ENCODE assay signal across 1 cellular context in the genomic region with DNA sequence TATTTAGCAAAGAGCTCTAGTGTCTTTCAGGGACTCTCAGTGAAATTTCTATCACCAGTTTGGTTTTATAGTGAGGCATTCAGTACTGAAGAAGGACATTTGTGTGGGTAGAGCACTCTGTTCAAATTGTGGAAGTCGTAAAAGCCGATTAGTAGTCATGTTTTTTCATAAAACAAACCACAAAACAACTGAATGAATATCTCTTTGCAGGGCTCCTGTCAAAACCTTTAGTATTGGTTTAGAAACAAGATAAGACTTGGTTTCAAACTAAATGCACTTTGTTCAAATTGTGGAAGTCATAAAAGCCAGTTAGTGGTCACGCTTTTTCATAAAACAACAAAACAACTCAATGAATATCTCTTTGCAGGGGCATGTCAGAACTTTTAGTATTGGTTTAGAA.
TF ChIP-seq lines count a peak whose summit lies in the region.

No MANE protein-coding gene starts in this region.

TF ChIP-seq in HEK293, 187 proteins besides CTCF, POLR2A, EP300 and RAD21 (continued from another document and continues in another):
- TF ChIP-seq, protein P1, sequence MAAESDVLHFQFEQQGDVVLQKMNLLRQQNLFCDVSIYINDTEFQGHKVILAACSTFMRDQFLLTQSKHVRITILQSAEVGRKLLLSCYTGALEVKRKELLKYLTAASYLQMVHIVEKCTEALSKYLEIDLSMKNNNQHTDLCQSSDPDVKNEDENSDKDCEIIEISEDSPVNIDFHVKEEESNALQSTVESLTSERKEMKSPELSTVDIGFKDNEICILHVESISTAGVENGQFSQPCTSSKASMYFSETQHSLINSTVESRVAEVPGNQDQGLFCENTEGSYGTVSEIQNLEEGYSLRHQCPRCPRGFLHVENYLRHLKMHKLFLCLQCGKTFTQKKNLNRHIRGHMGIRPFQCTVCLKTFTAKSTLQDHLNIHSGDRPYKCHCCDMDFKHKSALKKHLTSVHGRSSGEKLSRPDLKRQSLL (tag by site-specific recombination; IDR thresholded peaks at IDR 0.05): 0 out of 2 replicates have a peak, but pooled peaks have one; percentile 39
- TF ChIP-seq ZNF776 (tag by site-specific recombination; IDR thresholded peaks at IDR 0.05; ENCODE audit: borderline replicate concordance) (no peak), GLI4 (tag by site-specific recombination; IDR thresholded peaks at IDR 0.05) (no peak), ZNF155 (tag by site-specific recombination; IDR thresholded peaks at IDR 0.05) (no peak), ZSCAN16 (tag by site-specific recombination; IDR thresholded peaks at IDR 0.05) (peak; percentile 96), ZNF10 (tag by site-specific recombination; IDR thresholded peaks at IDR 0.05) (no peak), EGR2 (tag by site-specific recombination; IDR thresholded peaks at IDR 0.05; ENCODE audit: low read depth) (no peak), ZNF501 (tag by site-specific recombination; IDR thresholded peaks at IDR 0.05) (no peak), ZNF660 (tag by site-specific recombination; IDR thresholded peaks at IDR 0.05) (no peak), ZBTB7A (tag by site-specific recombination; IDR thresholded peaks at IDR 0.05; ENCODE audit: low read depth) (no peak), SETDB1 (IDR thresholded peaks at IDR 0.05; ENCODE audit: insufficient read length, low read length) (no peak), REPIN1 (tag by site-specific recombination; IDR thresholded peaks at IDR 0.05; ENCODE audit: low read depth) (no peak), ZNF600 (tag by site-specific recombination; IDR thresholded peaks at IDR 0.05) (no peak), TCF7L2 (IDR thresholded peaks at IDR 0.05; ENCODE audit: borderline replicate concordance, low read depth, low read length) (peak; percentile 74), ZEB2 (tag by site-specific recombination; IDR thresholded peaks at IDR 0.05) (peak; percentile 80), ZNF677 (tag by site-specific recombination; IDR thresholded peaks at IDR 0.05) (no peak), MYNN (tag by site-specific recombination; IDR thresholded peaks at IDR 0.05; ENCODE audit: borderline replicate concordance) (no peak), ZFP37 (tag by site-specific recombination; IDR thresholded peaks at IDR 0.05) (no peak), ZNF24 (tag by site-specific recombination; IDR thresholded peaks at IDR 0.05) (no peak), ZNF169 (tag by site-specific recombination; IDR thresholded peaks at IDR 0.05) (no peak), ZNF23 (tag by site-specific recombination; IDR thresholded peaks at IDR 0.05; ENCODE audit: borderline replicate concordance) (no peak), ZBTB17 (tag by site-specific recombination; IDR thresholded peaks at IDR 0.05) (no peak), ZNF610 (tag by site-specific recombination; IDR thresholded peaks at IDR 0.05; ENCODE audit: borderline replicate concordance) (peak; percentile 81; the same call in 1 of the 2 replicates), ZNF791 (tag by site-specific recombination; IDR thresholded peaks at IDR 0.05) (no peak)
- TF ChIP-seq, protein P2, sequence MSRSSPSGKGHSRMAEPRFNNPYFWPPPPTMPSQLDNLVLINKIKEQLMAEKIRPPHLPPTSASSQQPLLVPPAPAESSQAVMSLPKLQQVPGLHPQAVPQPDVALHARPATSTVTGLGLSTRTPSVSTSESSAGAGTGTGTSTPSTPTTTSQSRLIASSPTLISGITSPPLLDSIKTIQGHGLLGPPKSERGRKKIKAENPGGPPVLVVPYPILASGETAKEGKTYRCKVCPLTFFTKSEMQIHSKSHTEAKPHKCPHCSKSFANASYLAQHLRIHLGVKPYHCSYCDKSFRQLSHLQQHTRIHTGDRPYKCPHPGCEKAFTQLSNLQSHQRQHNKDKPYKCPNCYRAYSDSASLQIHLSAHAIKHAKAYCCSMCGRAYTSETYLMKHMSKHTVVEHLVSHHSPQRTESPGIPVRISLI (tag by site-specific recombination; IDR thresholded peaks at IDR 0.05): no peak
- TF ChIP-seq, protein P3, sequence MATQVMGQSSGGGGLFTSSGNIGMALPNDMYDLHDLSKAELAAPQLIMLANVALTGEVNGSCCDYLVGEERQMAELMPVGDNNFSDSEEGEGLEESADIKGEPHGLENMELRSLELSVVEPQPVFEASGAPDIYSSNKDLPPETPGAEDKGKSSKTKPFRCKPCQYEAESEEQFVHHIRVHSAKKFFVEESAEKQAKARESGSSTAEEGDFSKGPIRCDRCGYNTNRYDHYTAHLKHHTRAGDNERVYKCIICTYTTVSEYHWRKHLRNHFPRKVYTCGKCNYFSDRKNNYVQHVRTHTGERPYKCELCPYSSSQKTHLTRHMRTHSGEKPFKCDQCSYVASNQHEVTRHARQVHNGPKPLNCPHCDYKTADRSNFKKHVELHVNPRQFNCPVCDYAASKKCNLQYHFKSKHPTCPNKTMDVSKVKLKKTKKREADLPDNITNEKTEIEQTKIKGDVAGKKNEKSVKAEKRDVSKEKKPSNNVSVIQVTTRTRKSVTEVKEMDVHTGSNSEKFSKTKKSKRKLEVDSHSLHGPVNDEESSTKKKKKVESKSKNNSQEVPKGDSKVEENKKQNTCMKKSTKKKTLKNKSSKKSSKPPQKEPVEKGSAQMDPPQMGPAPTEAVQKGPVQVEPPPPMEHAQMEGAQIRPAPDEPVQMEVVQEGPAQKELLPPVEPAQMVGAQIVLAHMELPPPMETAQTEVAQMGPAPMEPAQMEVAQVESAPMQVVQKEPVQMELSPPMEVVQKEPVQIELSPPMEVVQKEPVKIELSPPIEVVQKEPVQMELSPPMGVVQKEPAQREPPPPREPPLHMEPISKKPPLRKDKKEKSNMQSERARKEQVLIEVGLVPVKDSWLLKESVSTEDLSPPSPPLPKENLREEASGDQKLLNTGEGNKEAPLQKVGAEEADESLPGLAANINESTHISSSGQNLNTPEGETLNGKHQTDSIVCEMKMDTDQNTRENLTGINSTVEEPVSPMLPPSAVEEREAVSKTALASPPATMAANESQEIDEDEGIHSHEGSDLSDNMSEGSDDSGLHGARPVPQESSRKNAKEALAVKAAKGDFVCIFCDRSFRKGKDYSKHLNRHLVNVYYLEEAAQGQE (tag by site-specific recombination; IDR thresholded peaks at IDR 0.05): no peak
- TF ChIP-seq, protein P4, sequence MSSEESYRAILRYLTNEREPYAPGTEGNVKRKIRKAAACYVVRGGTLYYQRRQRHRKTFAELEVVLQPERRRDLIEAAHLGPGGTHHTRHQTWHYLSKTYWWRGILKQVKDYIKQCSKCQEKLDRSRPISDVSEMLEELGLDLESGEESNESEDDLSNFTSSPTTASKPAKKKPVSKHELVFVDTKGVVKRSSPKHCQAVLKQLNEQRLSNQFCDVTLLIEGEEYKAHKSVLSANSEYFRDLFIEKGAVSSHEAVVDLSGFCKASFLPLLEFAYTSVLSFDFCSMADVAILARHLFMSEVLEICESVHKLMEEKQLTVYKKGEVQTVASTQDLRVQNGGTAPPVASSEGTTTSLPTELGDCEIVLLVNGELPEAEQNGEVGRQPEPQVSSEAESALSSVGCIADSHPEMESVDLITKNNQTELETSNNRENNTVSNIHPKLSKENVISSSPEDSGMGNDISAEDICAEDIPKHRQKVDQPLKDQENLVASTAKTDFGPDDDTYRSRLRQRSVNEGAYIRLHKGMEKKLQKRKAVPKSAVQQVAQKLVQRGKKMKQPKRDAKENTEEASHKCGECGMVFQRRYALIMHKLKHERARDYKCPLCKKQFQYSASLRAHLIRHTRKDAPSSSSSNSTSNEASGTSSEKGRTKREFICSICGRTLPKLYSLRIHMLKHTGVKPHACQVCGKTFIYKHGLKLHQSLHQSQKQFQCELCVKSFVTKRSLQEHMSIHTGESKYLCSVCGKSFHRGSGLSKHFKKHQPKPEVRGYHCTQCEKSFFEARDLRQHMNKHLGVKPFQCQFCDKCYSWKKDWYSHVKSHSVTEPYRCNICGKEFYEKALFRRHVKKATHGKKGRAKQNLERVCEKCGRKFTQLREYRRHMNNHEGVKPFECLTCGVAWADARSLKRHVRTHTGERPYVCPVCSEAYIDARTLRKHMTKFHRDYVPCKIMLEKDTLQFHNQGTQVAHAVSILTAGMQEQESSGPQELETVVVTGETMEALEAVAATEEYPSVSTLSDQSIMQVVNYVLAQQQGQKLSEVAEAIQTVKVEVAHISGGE (tag by site-specific recombination; conservative IDR thresholded peaks at IDR 0.05; ENCODE audit: low read depth): no peak
- TF ChIP-seq, protein P5, sequence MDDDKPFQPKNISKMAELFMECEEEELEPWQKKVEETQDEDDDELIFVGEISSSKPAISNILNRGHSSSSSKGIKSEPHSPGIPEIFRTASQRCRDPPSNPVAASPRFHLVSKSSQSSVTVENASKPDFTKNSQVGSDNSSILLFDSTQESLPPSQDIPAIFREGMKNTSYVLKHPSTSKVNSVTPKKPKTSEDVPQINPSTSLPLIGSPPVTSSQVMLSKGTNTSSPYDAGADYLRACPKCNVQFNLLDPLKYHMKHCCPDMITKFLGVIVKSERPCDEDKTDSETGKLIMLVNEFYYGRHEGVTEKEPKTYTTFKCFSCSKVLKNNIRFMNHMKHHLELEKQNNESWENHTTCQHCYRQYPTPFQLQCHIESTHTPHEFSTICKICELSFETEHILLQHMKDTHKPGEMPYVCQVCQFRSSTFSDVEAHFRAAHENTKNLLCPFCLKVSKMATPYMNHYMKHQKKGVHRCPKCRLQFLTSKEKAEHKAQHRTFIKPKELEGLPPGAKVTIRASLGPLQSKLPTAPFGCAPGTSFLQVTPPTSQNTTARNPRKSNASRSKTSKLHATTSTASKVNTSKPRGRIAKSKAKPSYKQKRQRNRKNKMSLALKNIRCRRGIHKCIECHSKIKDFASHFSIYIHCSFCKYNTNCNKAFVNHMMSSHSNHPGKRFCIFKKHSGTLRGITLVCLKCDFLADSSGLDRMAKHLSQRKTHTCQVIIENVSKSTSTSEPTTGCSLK (tag by site-specific recombination; IDR thresholded peaks at IDR 0.05): no peak
- TF ChIP-seq, protein P6, sequence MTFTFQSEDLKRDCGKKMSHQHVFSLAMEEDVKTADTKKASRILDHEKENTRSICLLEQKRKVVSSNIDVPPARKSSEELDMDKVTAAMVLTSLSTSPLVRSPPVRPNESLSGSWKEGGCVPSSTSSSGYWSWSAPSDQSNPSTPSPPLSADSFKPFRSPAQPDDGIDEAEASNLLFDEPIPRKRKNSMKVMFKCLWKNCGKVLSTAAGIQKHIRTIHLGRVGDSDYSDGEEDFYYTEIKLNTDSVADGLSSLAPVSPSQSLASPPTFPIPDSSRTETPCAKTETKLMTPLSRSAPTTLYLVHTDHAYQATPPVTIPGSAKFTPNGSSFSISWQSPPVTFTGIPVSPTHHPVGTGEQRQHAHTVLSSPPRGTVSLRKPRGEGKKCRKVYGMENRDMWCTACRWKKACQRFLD (tag by site-specific recombination; IDR thresholded peaks at IDR 0.05): no peak
- TF ChIP-seq, protein P7, sequence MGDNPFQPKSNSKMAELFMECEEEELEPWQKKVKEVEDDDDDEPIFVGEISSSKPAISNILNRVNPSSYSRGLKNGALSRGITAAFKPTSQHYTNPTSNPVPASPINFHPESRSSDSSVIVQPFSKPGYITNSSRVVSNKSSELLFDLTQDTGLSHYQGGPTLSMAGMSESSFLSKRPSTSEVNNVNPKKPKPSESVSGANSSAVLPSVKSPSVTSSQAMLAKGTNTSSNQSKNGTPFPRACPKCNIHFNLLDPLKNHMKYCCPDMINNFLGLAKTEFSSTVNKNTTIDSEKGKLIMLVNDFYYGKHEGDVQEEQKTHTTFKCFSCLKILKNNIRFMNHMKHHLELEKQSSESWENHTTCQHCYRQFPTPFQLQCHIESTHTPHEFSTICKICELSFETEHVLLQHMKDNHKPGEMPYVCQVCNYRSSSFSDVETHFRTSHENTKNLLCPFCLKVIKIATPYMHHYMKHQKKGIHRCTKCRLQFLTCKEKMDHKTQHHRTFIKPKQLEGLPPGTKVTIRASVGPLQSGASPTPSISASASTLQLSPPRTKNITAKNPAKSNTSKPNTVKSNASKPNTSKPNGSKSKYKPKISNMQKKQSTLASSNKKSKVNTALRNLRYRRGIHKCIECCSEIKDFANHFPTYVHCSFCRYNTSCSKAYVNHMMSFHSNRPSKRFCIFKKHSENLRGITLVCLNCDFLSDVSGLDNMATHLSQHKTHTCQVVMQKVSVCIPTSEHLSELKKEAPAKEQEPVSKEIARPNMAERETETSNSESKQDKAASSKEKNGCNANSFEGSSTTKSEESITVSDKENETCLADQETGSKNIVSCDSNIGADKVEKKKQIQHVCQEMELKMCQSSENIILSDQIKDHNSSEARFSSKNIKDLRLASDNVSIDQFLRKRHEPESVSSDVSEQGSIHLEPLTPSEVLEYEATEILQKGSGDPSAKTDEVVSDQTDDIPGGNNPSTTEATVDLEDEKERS (tag by site-specific recombination; IDR thresholded peaks at IDR 0.05): no peak
- TF ChIP-seq, protein P8, sequence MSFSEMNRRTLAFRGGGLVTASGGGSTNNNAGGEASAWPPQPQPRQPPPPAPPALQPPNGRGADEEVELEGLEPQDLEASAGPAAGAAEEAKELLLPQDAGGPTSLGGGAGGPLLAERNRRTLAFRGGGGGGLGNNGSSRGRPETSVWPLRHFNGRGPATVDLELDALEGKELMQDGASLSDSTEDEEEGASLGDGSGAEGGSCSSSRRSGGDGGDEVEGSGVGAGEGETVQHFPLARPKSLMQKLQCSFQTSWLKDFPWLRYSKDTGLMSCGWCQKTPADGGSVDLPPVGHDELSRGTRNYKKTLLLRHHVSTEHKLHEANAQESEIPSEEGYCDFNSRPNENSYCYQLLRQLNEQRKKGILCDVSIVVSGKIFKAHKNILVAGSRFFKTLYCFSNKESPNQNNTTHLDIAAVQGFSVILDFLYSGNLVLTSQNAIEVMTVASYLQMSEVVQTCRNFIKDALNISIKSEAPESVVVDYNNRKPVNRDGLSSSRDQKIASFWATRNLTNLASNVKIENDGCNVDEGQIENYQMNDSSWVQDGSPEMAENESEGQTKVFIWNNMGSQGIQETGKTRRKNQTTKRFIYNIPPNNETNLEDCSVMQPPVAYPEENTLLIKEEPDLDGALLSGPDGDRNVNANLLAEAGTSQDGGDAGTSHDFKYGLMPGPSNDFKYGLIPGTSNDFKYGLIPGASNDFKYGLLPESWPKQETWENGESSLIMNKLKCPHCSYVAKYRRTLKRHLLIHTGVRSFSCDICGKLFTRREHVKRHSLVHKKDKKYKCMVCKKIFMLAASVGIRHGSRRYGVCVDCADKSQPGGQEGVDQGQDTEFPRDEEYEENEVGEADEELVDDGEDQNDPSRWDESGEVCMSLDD (tag by site-specific recombination; IDR thresholded peaks at IDR 0.05): no peak
- TF ChIP-seq, protein P9, sequence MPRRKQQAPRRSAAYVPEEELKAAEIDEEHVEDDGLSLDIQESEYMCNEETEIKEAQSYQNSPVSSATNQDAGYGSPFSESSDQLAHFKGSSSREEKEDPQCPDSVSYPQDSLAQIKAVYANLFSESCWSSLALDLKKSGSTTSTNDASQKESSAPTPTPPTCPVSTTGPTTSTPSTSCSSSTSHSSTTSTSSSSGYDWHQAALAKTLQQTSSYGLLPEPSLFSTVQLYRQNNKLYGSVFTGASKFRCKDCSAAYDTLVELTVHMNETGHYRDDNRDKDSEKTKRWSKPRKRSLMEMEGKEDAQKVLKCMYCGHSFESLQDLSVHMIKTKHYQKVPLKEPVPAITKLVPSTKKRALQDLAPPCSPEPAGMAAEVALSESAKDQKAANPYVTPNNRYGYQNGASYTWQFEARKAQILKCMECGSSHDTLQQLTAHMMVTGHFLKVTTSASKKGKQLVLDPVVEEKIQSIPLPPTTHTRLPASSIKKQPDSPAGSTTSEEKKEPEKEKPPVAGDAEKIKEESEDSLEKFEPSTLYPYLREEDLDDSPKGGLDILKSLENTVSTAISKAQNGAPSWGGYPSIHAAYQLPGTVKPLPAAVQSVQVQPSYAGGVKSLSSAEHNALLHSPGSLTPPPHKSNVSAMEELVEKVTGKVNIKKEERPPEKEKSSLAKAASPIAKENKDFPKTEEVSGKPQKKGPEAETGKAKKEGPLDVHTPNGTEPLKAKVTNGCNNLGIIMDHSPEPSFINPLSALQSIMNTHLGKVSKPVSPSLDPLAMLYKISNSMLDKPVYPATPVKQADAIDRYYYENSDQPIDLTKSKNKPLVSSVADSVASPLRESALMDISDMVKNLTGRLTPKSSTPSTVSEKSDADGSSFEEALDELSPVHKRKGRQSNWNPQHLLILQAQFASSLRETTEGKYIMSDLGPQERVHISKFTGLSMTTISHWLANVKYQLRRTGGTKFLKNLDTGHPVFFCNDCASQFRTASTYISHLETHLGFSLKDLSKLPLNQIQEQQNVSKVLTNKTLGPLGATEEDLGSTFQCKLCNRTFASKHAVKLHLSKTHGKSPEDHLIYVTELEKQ (tag by site-specific recombination; IDR thresholded peaks at IDR 0.05; ENCODE audit: borderline replicate concordance): no peak
